ENCODE assay signal across 1 cellular context in genomic region chr2:61144697-61145268, GRCh38.
TF ChIP-seq lines count a peak whose summit lies in the region.

No MANE protein-coding gene starts in this region.

TF ChIP-seq in HepG2, 621 proteins besides CTCF, POLR2A, EP300 and RAD21 (continued from another document and continues in another):
- peak; percentile 76; the same call in 1 of the 2 replicates for TF ChIP-seq ARID4A (CRISPR knock-in tag; IDR thresholded peaks at IDR 0.05; ENCODE audit: borderline replicate concordance)
- TF ChIP-seq BRD4 (CRISPR knock-in tag; IDR thresholded peaks at IDR 0.05), result no peak
- no peak for TF ChIP-seq CENPBD1 (CRISPR knock-in tag; IDR thresholded peaks at IDR 0.05; ENCODE audit: borderline replicate concordance, low read depth)
- TF ChIP-seq MLXIP (CRISPR knock-in tag; IDR thresholded peaks at IDR 0.05; ENCODE audit: borderline replicate concordance), result peak; percentile 33; the same call in 1 of the 2 replicates
- peak; percentile 46; the same call in 1 of the 2 replicates for TF ChIP-seq CREM (IDR thresholded peaks at IDR 0.05)
- no peak for TF ChIP-seq CREM (CRISPR knock-in tag; IDR thresholded peaks at IDR 0.05)
- no peak for TF ChIP-seq THYN1 (CRISPR knock-in tag; IDR thresholded peaks at IDR 0.05; ENCODE audit: borderline replicate concordance, low read depth)
- no peak for TF ChIP-seq HMG20A (CRISPR knock-in tag; IDR thresholded peaks at IDR 0.05; ENCODE audit: borderline replicate concordance)
- no peak for TF ChIP-seq SUZ12 (IDR thresholded peaks at IDR 0.05; ENCODE audit: low read depth, low read length)
- TF ChIP-seq ZNF501 (CRISPR knock-in tag; IDR thresholded peaks at IDR 0.05), result peak; percentile 52; the same call in 1 of the 2 replicates
- TF ChIP-seq EZH2 (conservative IDR thresholded peaks at IDR 0.05; ENCODE audit: low read depth, low read length), result no peak
- TF ChIP-seq FOXO1 (CRISPR knock-in tag; IDR thresholded peaks at IDR 0.05), result peak; percentile 41; the same call in 1 of the 2 replicates
- TF ChIP-seq CBX5 (CRISPR knock-in tag; IDR thresholded peaks at IDR 0.05; ENCODE audit: borderline replicate concordance), result no peak
- 0 out of 2 replicates have a peak, but pooled peaks have one; percentile 9 for TF ChIP-seq ZNF337 (CRISPR knock-in tag; IDR thresholded peaks at IDR 0.05; ENCODE audit: borderline replicate concordance, low read depth)
- peak in 1 of 2 experiments; percentile 73; a peak in 2 of 4 replicates for TF ChIP-seq KLF16 (CRISPR knock-in tag; IDR thresholded peaks at IDR 0.05)
- TF ChIP-seq ISL2 (CRISPR knock-in tag; IDR thresholded peaks at IDR 0.05), result peak; percentile 15; the same call in 1 of the 2 replicates
- TF ChIP-seq ATF1 (CRISPR knock-in tag; IDR thresholded peaks at IDR 0.05), result no peak
- TF ChIP-seq ZFP36L2 (CRISPR knock-in tag; IDR thresholded peaks at IDR 0.05), result no peak
- peak; percentile 71; the same call in 1 of the 2 replicates for TF ChIP-seq HIVEP1 (CRISPR knock-in tag; IDR thresholded peaks at IDR 0.05)
- TF ChIP-seq ZNF232 (CRISPR knock-in tag; IDR thresholded peaks at IDR 0.05; ENCODE audit: borderline replicate concordance), result peak; percentile 88; the same call in 1 of the 2 replicates
- TF ChIP-seq HBP1 (CRISPR knock-in tag; IDR thresholded peaks at IDR 0.05; ENCODE audit: low read depth), result 0 out of 2 replicates have a peak, but pooled peaks have one; percentile 54
- peak in 1 of 2 experiments; percentile 16; a peak in 1 of 4 replicates for TF ChIP-seq HMGXB4 (CRISPR knock-in tag; IDR thresholded peaks at IDR 0.05; ENCODE audit: borderline replicate concordance in 1 of 2, low read depth in 1 of 2)
- TF ChIP-seq DMAP1 (CRISPR knock-in tag; IDR thresholded peaks at IDR 0.05), result peak; percentile 73
- 0 out of 2 replicates have a peak, but pooled peaks have one; percentile 29 for TF ChIP-seq ZNF335 (CRISPR knock-in tag; IDR thresholded peaks at IDR 0.05)
- no peak for TF ChIP-seq SRY (CRISPR knock-in tag; IDR thresholded peaks at IDR 0.05)
- TF ChIP-seq YY1 (IDR thresholded peaks at IDR 0.05; ENCODE audit: insufficient read depth, insufficient replicate concordance, low read depth, low read length), result peak; percentile 19
- peak; percentile 82; the same call in 1 of the 2 replicates for TF ChIP-seq ATF6 (CRISPR knock-in tag; conservative IDR thresholded peaks at IDR 0.05)
- TF ChIP-seq CBX1 (IDR thresholded peaks at IDR 0.05; ENCODE audit: low read depth), result peak; percentile 52
- no peak for TF ChIP-seq SOX6 (IDR thresholded peaks at IDR 0.05)
- TF ChIP-seq SOX6 (CRISPR knock-in tag; IDR thresholded peaks at IDR 0.05), result no peak; the same call in 1 of the 2 replicates
- TF ChIP-seq STAG1 (CRISPR knock-in tag; IDR thresholded peaks at IDR 0.05), result peak; percentile 43; the same call in 1 of the 2 replicates
- TF ChIP-seq ZNF547 (CRISPR knock-in tag; IDR thresholded peaks at IDR 0.05), result no peak
- TF ChIP-seq RBM22 (optimal IDR thresholded peaks at IDR 0.05; ENCODE audit: low read length), result no peak
- 0 out of 2 replicates have a peak, but pooled peaks have one; percentile 37 for TF ChIP-seq AHR (CRISPR knock-in tag; IDR thresholded peaks at IDR 0.05)
- TF ChIP-seq SIX4 (CRISPR knock-in tag; IDR thresholded peaks at IDR 0.05), result no peak; the same call in 1 of the 2 replicates
- TF ChIP-seq ZNF580 (CRISPR knock-in tag; IDR thresholded peaks at IDR 0.05; ENCODE audit: borderline replicate concordance, low read depth), result peak; percentile 67; the same call in 1 of the 2 replicates
- 0 out of 2 replicates have a peak, but pooled peaks have one; percentile 69 for TF ChIP-seq KLF12 (CRISPR knock-in tag; IDR thresholded peaks at IDR 0.05; ENCODE audit: borderline replicate concordance)
- no peak for TF ChIP-seq ZNF33A (CRISPR knock-in tag; IDR thresholded peaks at IDR 0.05; ENCODE audit: borderline replicate concordance)
- no peak for TF ChIP-seq CEBPG (CRISPR knock-in tag; IDR thresholded peaks at IDR 0.05)
- TF ChIP-seq HOXA3 (CRISPR knock-in tag; IDR thresholded peaks at IDR 0.05), result peak; percentile 71; the same call in 1 of the 2 replicates
- TF ChIP-seq HOXD1 (CRISPR knock-in tag; IDR thresholded peaks at IDR 0.05), result 0 out of 2 replicates have a peak, but pooled peaks have one; percentile 44
- TF ChIP-seq DRAP1 (CRISPR knock-in tag; IDR thresholded peaks at IDR 0.05), result peak; percentile 83
- TF ChIP-seq ZNF33B (CRISPR knock-in tag; IDR thresholded peaks at IDR 0.05), result peak; percentile 87; the same call in 1 of the 2 replicates
- no peak for TF ChIP-seq HNF4G (IDR thresholded peaks at IDR 0.05; ENCODE audit: borderline replicate concordance, low read depth, low read length)
- TF ChIP-seq HNF4G (CRISPR knock-in tag; IDR thresholded peaks at IDR 0.05; ENCODE audit: borderline replicate concordance, low read depth), result no peak
- TF ChIP-seq HNF1B (CRISPR knock-in tag; IDR thresholded peaks at IDR 0.05), result peak; percentile 76; the same call in 1 of the 2 replicates
- no peak for TF ChIP-seq MBD4 (IDR thresholded peaks at IDR 0.05; ENCODE audit: borderline replicate concordance, low read length)
- TF ChIP-seq ZNF713 (CRISPR knock-in tag; IDR thresholded peaks at IDR 0.05), result no peak
- TF ChIP-seq MXI1 (IDR thresholded peaks at IDR 0.05; ENCODE audit: borderline replicate concordance, low read depth, low read length), result peak; percentile 82; the same call in 1 of the 3 replicates
- TF ChIP-seq ZNF317 (CRISPR knock-in tag; IDR thresholded peaks at IDR 0.05), result 0 out of 2 replicates have a peak, but pooled peaks have one; percentile 49
- no peak for TF ChIP-seq ZNF615 (CRISPR knock-in tag; IDR thresholded peaks at IDR 0.05; ENCODE audit: borderline replicate concordance)
- no peak for TF ChIP-seq MEIS1 (CRISPR knock-in tag; IDR thresholded peaks at IDR 0.05; ENCODE audit: borderline replicate concordance)
- no peak for TF ChIP-seq TOPORS (CRISPR knock-in tag; IDR thresholded peaks at IDR 0.05)
- TF ChIP-seq PPARG (CRISPR knock-in tag; conservative IDR thresholded peaks at IDR 0.05), result peak; percentile 48; the same call in 1 of the 2 replicates
- TF ChIP-seq MYNN (CRISPR knock-in tag; IDR thresholded peaks at IDR 0.05; ENCODE audit: low read depth), result 0 out of 2 replicates have a peak, but pooled peaks have one; percentile 33
